24 cellular contexts compared by ENCODE assay signal in the genomic region with DNA sequence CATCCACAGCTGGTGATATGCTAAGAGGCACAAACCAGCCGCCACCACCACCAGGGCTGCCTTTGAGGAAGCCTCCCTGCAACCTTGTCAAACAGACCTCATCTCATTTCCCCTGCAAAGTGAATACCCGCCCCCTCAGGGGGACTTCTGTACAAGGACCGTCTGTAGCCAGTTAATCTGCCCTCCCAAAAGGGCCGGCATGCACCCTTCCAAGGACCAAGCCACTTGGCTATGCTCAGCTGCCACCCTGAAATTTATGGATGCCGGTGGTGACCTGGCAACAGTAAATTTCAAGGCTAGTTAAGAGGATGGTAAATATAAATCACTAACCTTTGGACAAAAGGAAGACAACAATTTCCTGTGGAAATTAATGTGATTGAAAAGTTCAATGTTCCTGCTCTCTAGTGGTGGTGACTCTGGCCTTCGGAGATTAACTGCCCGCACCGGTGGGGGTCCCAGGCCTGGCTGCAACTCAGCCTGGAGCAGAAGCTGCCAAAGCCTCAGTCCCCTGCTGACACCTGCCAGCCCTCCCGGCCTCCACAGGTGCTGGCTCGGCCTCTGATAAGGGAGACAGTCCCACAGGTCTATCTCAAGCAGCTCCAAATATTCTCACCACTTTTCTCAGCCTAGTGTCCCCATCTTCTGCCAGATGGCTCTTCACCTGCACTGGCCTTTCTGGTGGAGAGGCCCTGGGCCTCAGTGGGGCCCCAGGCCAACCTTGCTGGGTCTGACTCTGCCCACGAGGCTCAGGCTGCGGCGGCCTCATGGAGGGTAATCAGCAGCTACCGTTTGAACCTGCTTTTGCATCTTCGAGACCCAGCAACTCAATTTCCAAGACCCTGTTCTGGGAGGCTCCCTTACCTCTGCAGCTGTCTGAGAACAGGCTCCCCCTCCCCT. TPM values are rescaled to one million over a fixed set of nuclear protein-coding genes. Genes with fewer than 3 reads are reported as not detected.
DNase-seq lines count a peak whose midpoint lies in the region; ATAC-seq, FAIRE-seq and TF ChIP-seq lines count a peak whose summit lies in the region.
"Had no signal": no experiment of that assay in that cellular context is flagged by ENCODE, and none has a peak within 500 bp of the region (broad histone marks: within the 10 kb centered on the region; RNA-seq: fewer than 3 reads in every experiment).

No MANE protein-coding gene starts in this region.

- H3K9me3 ChIP-seq in pancreas = no peaks in the 10 kb centered on the region
- H3K9me3 ChIP-seq: heart right ventricle, Peyer's patch, suprapubic skin had no signal

- no peaks in the 10 kb centered on the region for H3K27me3 Mint-ChIP-seq in chondrocyte (ENCODE audit: low read depth)
- H3K27me3 Mint-ChIP-seq: activated CD4-positive, alpha-beta T cell treated with anti-CD3 and anti-CD28 coated beads, Interleukin-2, amount 10 ng/mL, durations not matched to agents 7 days and 5 days; activated naive CD4-positive, alpha-beta T cell treated with anti-CD3 and anti-CD28 coated beads, Interleukin-2, amount 50 U/mL, for 24 hours; CD4-positive, alpha-beta T cell; central memory CD8-positive, alpha-beta T cell; natural killer cell treated with Interleukin-12 subunit alpha and Interleukin-12 subunit beta and Interleukin-15 and Interleukin-18, amount 100 ng/mL, for 72 hours; T-helper 17 cell had no signal

- peaks cover 7% of the 10 kb centered on the region for H3K4me1 Mint-ChIP-seq in chondrocyte (ENCODE audit: low read depth)

- intact Hi-C loops in pancreas (cut with DNase I) = no loop called here

- H3K4me3 ChIP-seq in pancreas = no peak overlapping the region
- H3K4me3 ChIP-seq: dorsolateral prefrontal cortex, heart right ventricle, Peyer's patch, suprapubic skin had no signal

- no peak overlapping the region for H3K27ac Mint-ChIP-seq in chondrocyte (ENCODE audit: unreplicated experiment)
- H3K27ac Mint-ChIP-seq: activated CD4-positive, alpha-beta T cell treated with anti-CD3 and anti-CD28 coated beads, Interleukin-2, amount 10 ng/mL, durations not matched to agents 7 days and 5 days; activated naive CD4-positive, alpha-beta T cell treated with anti-CD3 and anti-CD28 coated beads, Interleukin-2, amount 50 U/mL, for 24 hours; activated T-helper 1 cell treated with anti-CD3 and anti-CD28 coated beads, Interleukin-12 subunit alpha, Interleukin-12 subunit beta, Interleukin-2, Interleukin-4 antibody, amounts not matched to agents 30 ng/mL and 10 ng/mL and 1 ng/mL, durations not matched to agents 14 hours and 24 hours and 36 hours; CD4-positive, alpha-beta T cell; natural killer cell treated with Interleukin-12 subunit alpha and Interleukin-12 subunit beta and Interleukin-15 and Interleukin-18, amount 100 ng/mL, for 72 hours; T-helper 17 cell had no signal

- H3K27ac ChIP-seq in pancreas = peak overlapping the region in 3 of 4 donors; percentile 43 to 48 (median 48)
- H3K27ac ChIP-seq: heart right ventricle, parathyroid adenoma, suprapubic skin had no signal

- no peaks in the 10 kb centered on the region for H3K27me3 ChIP-seq in pancreas
- H3K27me3 ChIP-seq: dorsolateral prefrontal cortex, heart right ventricle, Peyer's patch, suprapubic skin had no signal

- WGBS in pancreas, 2 donors = 43 to 46% methylated on average over 15 of the region's 15 CpGs

- DNase-seq in GM12891 (ENCODE audit: insufficient read length, low spot score) (no peak), NCI-H524 (lab: John Stamatoyannopoulos, UW) (peak; percentile 93 to 98), chondrocyte (ENCODE audit: low spot score) (peak; percentile 54), pancreas (no peak), RKO (ENCODE audit: low spot score) (no peak), NCI-H1436 (lab: John Stamatoyannopoulos, UW) (no peak), D721Med (ENCODE audit: insufficient read length, low spot score) (no peak)
- DNase-seq: activated CD4-positive, alpha-beta T cell treated with anti-CD3 and anti-CD28 coated beads, Interleukin-2, amount 10 ng/mL, durations not matched to agents 7 days and 5 days; CD4-positive, alpha-beta T cell; heart right ventricle; Kasumi-1; left ventricle myocardium superior; midbrain; Peyer's patch; T-helper 17 cell had no signal

- H3K36me3 ChIP-seq in pancreas = no peaks in the 10 kb centered on the region
- H3K36me3 ChIP-seq: heart right ventricle, Peyer's patch had no signal

- TF ChIP-seq CTCF in chondrocyte (IDR thresholded peaks at IDR 0.05) (no peak), pancreas (IDR thresholded peaks at IDR 0.05) (no peak), D721Med (IDR thresholded peaks at IDR 0.05; ENCODE audit: insufficient read depth, missing control alignments) (no peak)

- H3K9me3 Mint-ChIP-seq in chondrocyte (ENCODE audit: low read depth) = no peaks in the 10 kb centered on the region
- H3K9me3 Mint-ChIP-seq: activated CD4-positive, alpha-beta T cell treated with anti-CD3 and anti-CD28 coated beads, Interleukin-2, amount 10 ng/mL, durations not matched to agents 7 days and 5 days; activated naive CD4-positive, alpha-beta T cell treated with anti-CD3 and anti-CD28 coated beads, Interleukin-2, amount 50 U/mL, for 24 hours; activated T-helper 1 cell treated with anti-CD3 and anti-CD28 coated beads, Interleukin-12 subunit alpha, Interleukin-12 subunit beta, Interleukin-2, Interleukin-4 antibody, amounts not matched to agents 30 ng/mL and 10 ng/mL and 1 ng/mL, durations not matched to agents 14 hours and 24 hours and 36 hours; CD4-positive, alpha-beta T cell; central memory CD8-positive, alpha-beta T cell; natural killer cell treated with Interleukin-12 subunit alpha and Interleukin-12 subunit beta and Interleukin-15 and Interleukin-18, amount 100 ng/mL, for 72 hours had no signal

- H3K36me3 Mint-ChIP-seq in chondrocyte (ENCODE audit: low read depth) = no peaks in the 10 kb centered on the region
- H3K36me3 Mint-ChIP-seq: activated naive CD4-positive, alpha-beta T cell treated with anti-CD3 and anti-CD28 coated beads, Interleukin-2, amount 50 U/mL, for 24 hours; natural killer cell treated with Interleukin-12 subunit alpha and Interleukin-12 subunit beta and Interleukin-15 and Interleukin-18, amount 100 ng/mL, for 72 hours had no signal

- peak in 3 of 4 donors; percentile 4 to 29 (median 6) for ATAC-seq in pancreas
- ATAC-seq: left ventricle myocardium superior; natural killer cell treated with Interleukin-12 subunit alpha and Interleukin-12 subunit beta and Interleukin-15 and Interleukin-18, amount 100 ng/mL, for 72 hours; sciatic nerve; T-helper 17 cell had no signal

- no peak overlapping the region for H3K4me3 Mint-ChIP-seq in chondrocyte (ENCODE audit: unreplicated experiment)
- H3K4me3 Mint-ChIP-seq: activated CD4-positive, alpha-beta T cell treated with anti-CD3 and anti-CD28 coated beads, Interleukin-2, amount 10 ng/mL, durations not matched to agents 7 days and 5 days; activated naive CD4-positive, alpha-beta T cell treated with anti-CD3 and anti-CD28 coated beads, Interleukin-2, amount 50 U/mL, for 24 hours; activated T-helper 1 cell treated with anti-CD3 and anti-CD28 coated beads, Interleukin-12 subunit alpha, Interleukin-12 subunit beta, Interleukin-2, Interleukin-4 antibody, amounts not matched to agents 30 ng/mL and 10 ng/mL and 1 ng/mL, durations not matched to agents 14 hours and 24 hours and 36 hours; CD4-positive, alpha-beta T cell; central memory CD8-positive, alpha-beta T cell; natural killer cell treated with Interleukin-12 subunit alpha and Interleukin-12 subunit beta and Interleukin-15 and Interleukin-18, amount 100 ng/mL, for 72 hours; T-helper 17 cell had no signal

- peaks cover 0 to 25% (median 9%) of the 10 kb centered on the region in 3 donors for H3K4me1 ChIP-seq in pancreas
- H3K4me1 ChIP-seq: parathyroid adenoma had no signal

- no peak for TF ChIP-seq POLR2A in GM12891 (IDR thresholded peaks at IDR 0.05; ENCODE audit: low read depth, low read length)

- FAIRE-seq in GM12891 (lab: Jason Lieb, UNC) (peak; percentile 5), pancreas (lab: Jason Lieb, UNC) (no peak), D721Med (lab: Jason Lieb, UNC) (no peak)
- FAIRE-seq: astrocyte had no signal

TF ChIP-seq in GM12891, 5 proteins besides CTCF, POLR2A, EP300 and RAD21:
- TF ChIP-seq TAF1 (IDR thresholded peaks at IDR 0.05; ENCODE audit: low read depth, low read length) = no peak
- no peak for TF ChIP-seq POLR2AphosphoS5 (IDR thresholded peaks at IDR 0.05; ENCODE audit: low read depth, low read length)
- TF ChIP-seq POU2F2 (IDR thresholded peaks at IDR 0.05; ENCODE audit: low read depth, low read length) = no peak
- no peak for TF ChIP-seq PAX5 (IDR thresholded peaks at IDR 0.05; ENCODE audit: insufficient read depth, low read length, severe bottlenecking)
- no peak for TF ChIP-seq SPI1 (IDR thresholded peaks at IDR 0.05; ENCODE audit: low read depth, low read length)

RNA-seq across cellular contexts. Expression of gene TMEM53, which starts 12.2 kb away (rescaled TPM):
- polyA plus RNA-seq in GM12891 (2012; ENCODE audit: low read depth, missing spikeins) = 9.4 TPM
- total RNA-seq in chondrocyte (5.2 to 7.2 TPM (median 5.8 TPM) in 3 replicates), pancreas (1 to 10 TPM; 2.6 to 5.4 (median 3.7) TPM)
- polyA plus RNA-seq in pancreas = 10 to 100 TPM in 1 of 2 donors, 1 to 10 TPM in 1; 5.5 to 10.4 TPM

RNA-seq across cellular contexts. Expression of gene ARMH1, which starts 12.5 kb away (rescaled TPM):
- polyA plus RNA-seq in GM12891 (2012; ENCODE audit: low read depth, missing spikeins) = 41.9 TPM
- 1.3 to 2.1 TPM (median 1.7 TPM) in 3 replicates for total RNA-seq in chondrocyte
- total RNA-seq in pancreas = 1 to 10 TPM in 3 of 6 donors, under 1 TPM in 3; 0.42 to 2.9 (median 1.1) TPM
- polyA plus RNA-seq in pancreas = 10 to 100 TPM in 1 of 2 donors, 1 to 10 TPM in 1; 5.6 to 10.7 TPM

Comparison
In these comparisons a context has a peak if more than half of its experiments do, and no peak if none do; other contexts are left out.
1. DNase-seq: peak in NCI-H524 (2 of 2) and chondrocyte (single experiment); none in GM12891 (single experiment), pancreas (0 of 6), RKO (single experiment), NCI-H1436 (single experiment) and D721Med (single experiment).